In the genomic region with DNA sequence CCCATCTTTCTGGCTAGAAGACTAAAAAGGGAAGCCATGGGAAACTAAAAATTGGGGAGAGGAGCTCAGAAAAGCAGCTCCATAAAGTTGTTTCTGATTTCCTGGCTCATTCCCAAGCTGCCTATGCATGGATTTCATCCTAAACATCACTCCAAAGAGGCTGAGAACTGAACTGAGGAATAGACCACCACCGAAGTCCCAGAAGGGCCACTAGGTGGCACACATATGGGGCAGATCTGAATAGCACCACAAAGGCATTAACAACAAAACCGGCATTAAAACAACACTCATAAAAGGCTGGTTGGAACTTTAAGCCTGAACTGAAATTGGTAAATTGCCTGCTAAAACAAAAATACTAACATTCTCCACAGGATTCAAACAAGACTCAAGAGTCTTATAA, we compare ENCODE assay signal across 7 cellular contexts.
DNase-seq lines count a peak whose midpoint lies in the region; ATAC-seq and TF ChIP-seq lines count a peak whose summit lies in the region.

No MANE protein-coding gene starts in this region.

- RAD21 ChIA-PET in HCT116 (lab: Charles Lee; ENCODE audit: low non-redundant PET in 1 of 2, low total read pairs in 2 of 2, uncharacterized antibody in 2 of 2, unreplicated experiment in 2 of 2) = no interaction called here

- H3K27ac ChIP-seq in DOHH2 (ENCODE audit: low read depth, low read length) (no peak overlapping the region), HCT116 (ENCODE audit: low read depth, low read length) (no peak overlapping the region), PC-9 (no peak overlapping the region), endodermal cell (ENCODE audit: low read depth, low read length) (no peak overlapping the region), prostate gland (no peak overlapping the region)

- no peaks in the 10 kb centered on the region for H3K4me1 Mint-ChIP-seq in endodermal cell

- BruUV-seq in HCT116 (replicated peaks; lab: Mats Ljungman, UMichigan) (no TSS peak), PC-9 (replicated peaks; lab: Mats Ljungman, UMichigan) (no TSS peak)

- H3K9me3 Mint-ChIP-seq in endodermal cell = peaks cover 9% of the 10 kb centered on the region

- H3K27me3 Mint-ChIP-seq in endodermal cell (ENCODE audit: insufficient read depth) = no peaks in the 10 kb centered on the region

- H3K36me3 ChIP-seq in DOHH2 (ENCODE audit: control insufficient read depth, low read length) (no peaks in the 10 kb centered on the region), HCT116 (ENCODE audit: control insufficient read depth in 1 of 2, insufficient read depth in 2 of 2, low read length in 2 of 2) (no peaks in the 10 kb centered on the region), PC-9 (ENCODE audit: low read depth) (no peaks in the 10 kb centered on the region), endodermal cell (ENCODE audit: control insufficient read depth, insufficient read depth, low read length) (no peaks in the 10 kb centered on the region), prostate gland (no peaks in the 10 kb centered on the region)

- TF ChIP-seq POLR2A in HCT116 (IDR thresholded peaks at IDR 0.05; ENCODE audit: borderline replicate concordance, extremely low read depth, insufficient read depth, insufficient read length) = no peak
- TF ChIP-seq POLR2A in prostate gland (IDR thresholded peaks at IDR 0.05) = no peak

- POLR2A ChIA-PET in HCT116 (lab: Charles Lee) = no interaction called here
- POLR2A ChIA-PET in PC-9 (lab: Charles Lee; ENCODE audit: unreplicated experiment) = no interaction called here

- H3K4me3 ChIP-seq in DOHH2 (ENCODE audit: low read length) = no peak overlapping the region
- H3K4me3 ChIP-seq in HCT116 (replicated peaks in 1 of 2; ENCODE audit: low read depth in 1 of 2, low read length in 2 of 2) = no peak overlapping the region
- H3K4me3 ChIP-seq in PC-9 = no peak overlapping the region
- no peak overlapping the region for H3K4me3 ChIP-seq in endodermal cell (ENCODE audit: low read length)
- no peak overlapping the region for H3K4me3 ChIP-seq in prostate gland

- peaks cover 2% of the 10 kb centered on the region for H3K36me3 Mint-ChIP-seq in endodermal cell (ENCODE audit: low read depth)

- CTCF ChIA-PET in HCT116 (lab: Charles Lee) (interaction anchor here (1.1 to 1.2 kb wide), 3 partner anchors 16 to 130 kb away, joined by 3 to 6 read pairs (median 4); no protein-coding TSS in a partner anchor), PC-9 (lab: Charles Lee) (interaction anchor here (0.6 to 2.2 kb wide), 3 partner anchors 68 to 552 kb away, joined by 3 to 11 read pairs (median 3); no protein-coding TSS in a partner anchor)

- H3K27ac Mint-ChIP-seq in endodermal cell = no peak overlapping the region

- TF ChIP-seq CTCF in DOHH2 (IDR thresholded peaks at IDR 0.05; ENCODE audit: low read depth, low read length, poor library complexity, severe bottlenecking) (peak; percentile 71), HCT116 (IDR thresholded peaks at IDR 0.05 in 2 of 3, conservative IDR thresholded peaks at IDR 0.05 in 1 of 3; ENCODE audit: borderline replicate concordance in 1 of 3, insufficient read depth in 1 of 3, low read depth in 2 of 3, low read length in 2 of 3) (peak; percentile 64 to 76 (median 73); a peak in 5 of 6 replicates), PC-9 (conservative IDR thresholded peaks at IDR 0.05) (peak; percentile 82), endodermal cell (conservative IDR thresholded peaks at IDR 0.05) (peak; percentile 87), prostate gland (IDR thresholded peaks at IDR 0.05) (peak in 3 of 4 experiments; percentile 29 to 48 (median 40))

- H3K9me2 ChIP-seq in DOHH2 (replicated peaks; ENCODE audit: control insufficient read depth, low read length) (no peaks in the 10 kb centered on the region), HCT116 (ENCODE audit: insufficient read depth) (no peaks in the 10 kb centered on the region), PC-9 (ENCODE audit: insufficient read depth) (no peaks in the 10 kb centered on the region)

- 41% methylated on average over 2 of the region's 2 CpGs; no CpG with 5 or more reads in 1 of the 2 experiments for WGBS in endodermal cell (ENCODE audit: insufficient coverage in 1 of 2, insufficient read length in 1 of 2), 2 experiments
- 33% methylated on average over 2 of the region's 2 CpGs for WGBS in prostate gland

- no peaks in the 10 kb centered on the region for H3K27me3 ChIP-seq in DOHH2 (ENCODE audit: control insufficient read depth, low read length)
- H3K27me3 ChIP-seq in HCT116 (ENCODE audit: insufficient read depth, low read length) = no peaks in the 10 kb centered on the region
- no peaks in the 10 kb centered on the region for H3K27me3 ChIP-seq in PC-9 (ENCODE audit: insufficient read depth, low read depth)
- H3K27me3 ChIP-seq in endodermal cell (ENCODE audit: control insufficient read depth, insufficient read depth, low read length, poor library complexity, severe bottlenecking) = no peaks in the 10 kb centered on the region
- no peaks in the 10 kb centered on the region for H3K27me3 ChIP-seq in prostate gland (replicated peaks; ENCODE audit: insufficient read depth)

- ATAC-seq in HCT116 (peak; percentile 94), GM21528 (IDR thresholded peaks at IDR 0.05; ENCODE audit: low FRiP score, unreplicated experiment) (no peak), GM21723 (IDR thresholded peaks at IDR 0.05; ENCODE audit: unreplicated experiment) (no peak)

- no peak overlapping the region for H3K9ac ChIP-seq in HCT116 (ENCODE audit: low read length)
- no peak overlapping the region for H3K9ac ChIP-seq in endodermal cell (ENCODE audit: extremely low read depth, low read length, poor library complexity, severe bottlenecking)

- H3K9me3 ChIP-seq in DOHH2 (ENCODE audit: control insufficient read depth, insufficient read depth, low read length) (no peaks in the 10 kb centered on the region), HCT116 (ENCODE audit: control insufficient read depth in 1 of 2, insufficient read depth in 1 of 2, low read depth in 1 of 2, low read length in 2 of 2) (no peaks in the 10 kb centered on the region; a peak in 1 of 4 replicates), PC-9 (ENCODE audit: insufficient read depth, low read depth) (0 out of 2 replicates have a peak, but pooled peaks cover 6% of the 10 kb centered on the region), endodermal cell (ENCODE audit: control insufficient read depth, low read length) (peaks cover 11% of the 10 kb centered on the region), prostate gland (no peaks in the 10 kb centered on the region)

- peak; percentile 59 for TF ChIP-seq RAD21 in HCT116 (IDR thresholded peaks at IDR 0.05; ENCODE audit: low read depth)

- H3K4me3 Mint-ChIP-seq in endodermal cell = no peak overlapping the region

- H3K4me2 ChIP-seq in DOHH2 (ENCODE audit: low read length) = no peak overlapping the region
- H3K4me2 ChIP-seq in HCT116 (ENCODE audit: low read length) = no peak overlapping the region
- H3K4me2 ChIP-seq in PC-9 = no peak overlapping the region

- H4K20me1 ChIP-seq in DOHH2 (ENCODE audit: control insufficient read depth, insufficient read depth, low read depth, low read length) (no peaks in the 10 kb centered on the region), HCT116 (ENCODE audit: insufficient read depth) (no peaks in the 10 kb centered on the region), PC-9 (ENCODE audit: insufficient read depth) (no peaks in the 10 kb centered on the region)

- intact Hi-C loops in HCT116 (cut with micrococcal nuclease) = loop anchor here (1.0 to 5.0 kb wide), 2 partner anchors 68 to 126 kb away; no protein-coding TSS in a partner anchor
- intact Hi-C loops in PC-9 (cut with micrococcal nuclease; ENCODE audit: unreplicated experiment) = loop anchor here (1.0 to 5.0 kb wide), 2 partner anchors 68 to 126 kb away; no protein-coding TSS in a partner anchor
- intact Hi-C loops in prostate gland (cut with DNase I) = no loop called here

- DNase-seq in HCT116 (ENCODE audit: low read depth, low spot score) (peak; percentile 28), PC-9 (peak in 1 of 2 experiments; percentile 29), endodermal cell (peak; percentile 78), prostate gland (ENCODE audit: low spot score) (peak; percentile 9)

- H3K79me2 ChIP-seq in DOHH2 (ENCODE audit: control insufficient read depth, low read length) (no peaks in the 10 kb centered on the region), HCT116 (ENCODE audit: insufficient read depth, low read length) (no peaks in the 10 kb centered on the region), PC-9 (ENCODE audit: low read depth) (no peaks in the 10 kb centered on the region)

- H3F3A ChIP-seq in DOHH2 (ENCODE audit: control insufficient read depth, insufficient read depth) = no peaks in the 10 kb centered on the region
- H3F3A ChIP-seq in PC-9 (ENCODE audit: insufficient read depth, low read depth) = no peaks in the 10 kb centered on the region

- H3K4me1 ChIP-seq in DOHH2 (ENCODE audit: control insufficient read depth, low read length) (no peaks in the 10 kb centered on the region), HCT116 (ENCODE audit: control insufficient read depth in 1 of 2, insufficient read depth in 2 of 2, low read length in 2 of 2) (no peaks in the 10 kb centered on the region), PC-9 (replicated peaks; ENCODE audit: insufficient read depth) (no peaks in the 10 kb centered on the region), endodermal cell (ENCODE audit: control insufficient read depth, insufficient read depth, low read length) (no peaks in the 10 kb centered on the region), prostate gland (replicated peaks) (no peaks in the 10 kb centered on the region)

- H2AFZ ChIP-seq in HCT116 (ENCODE audit: low read depth, low read length, poor library complexity, severe bottlenecking) = no peak overlapping the region
- H2AFZ ChIP-seq in PC-9 = no peak overlapping the region

TF ChIP-seq in HCT116, 20 proteins besides CTCF, POLR2A, EP300 and RAD21 (continues in another document):
- no peak for TF ChIP-seq CBX3 (IDR thresholded peaks at IDR 0.05; ENCODE audit: low read depth)
- no peak for TF ChIP-seq SIN3A (IDR thresholded peaks at IDR 0.05; ENCODE audit: low read depth)
- TF ChIP-seq ZFX (IDR thresholded peaks at IDR 0.05) = no peak
- TF ChIP-seq, protein P1, sequence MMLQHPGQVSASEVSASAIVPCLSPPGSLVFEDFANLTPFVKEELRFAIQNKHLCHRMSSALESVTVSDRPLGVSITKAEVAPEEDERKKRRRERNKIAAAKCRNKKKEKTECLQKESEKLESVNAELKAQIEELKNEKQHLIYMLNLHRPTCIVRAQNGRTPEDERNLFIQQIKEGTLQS (IDR thresholded peaks at IDR 0.05) = no peak
- no peak for TF ChIP-seq ZNF274 (IDR thresholded peaks at IDR 0.05; ENCODE audit: low read depth, low read length)
- TF ChIP-seq JUND (IDR thresholded peaks at IDR 0.05) = no peak
- no peak for TF ChIP-seq ELF1 (IDR thresholded peaks at IDR 0.05; ENCODE audit: borderline replicate concordance, low read depth)
- TF ChIP-seq EGR1 (IDR thresholded peaks at IDR 0.05; ENCODE audit: low read depth) = no peak
